1 cellular context compared by ENCODE assay signal in the genomic region with DNA sequence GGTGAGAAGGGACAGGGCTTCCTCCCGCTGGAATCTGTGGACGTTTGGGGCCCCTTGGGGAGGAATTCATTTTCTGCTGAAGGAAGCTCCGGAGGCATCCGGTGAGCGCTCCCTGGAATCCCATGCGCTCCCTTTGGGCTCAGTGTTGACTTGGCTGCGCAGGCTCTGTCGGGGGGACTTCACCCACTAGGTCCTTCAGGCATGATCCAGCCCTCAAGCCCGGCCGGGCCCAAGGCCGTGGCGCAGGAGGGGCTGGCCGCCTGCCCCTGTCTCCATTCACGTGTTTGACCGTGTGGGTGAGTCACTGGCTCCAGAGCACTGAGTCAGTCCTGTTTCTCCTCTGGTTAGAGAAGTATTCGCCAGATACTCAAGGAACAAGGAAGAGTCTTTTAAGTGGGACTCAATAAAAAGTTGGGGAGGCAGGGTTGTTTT.
TF ChIP-seq lines count a peak whose summit lies in the region.

No MANE protein-coding gene starts in this region.

TF ChIP-seq in HepG2, 621 proteins besides CTCF, POLR2A, EP300 and RAD21 (continued from another document and continues in another):
- TF ChIP-seq, protein P1, sequence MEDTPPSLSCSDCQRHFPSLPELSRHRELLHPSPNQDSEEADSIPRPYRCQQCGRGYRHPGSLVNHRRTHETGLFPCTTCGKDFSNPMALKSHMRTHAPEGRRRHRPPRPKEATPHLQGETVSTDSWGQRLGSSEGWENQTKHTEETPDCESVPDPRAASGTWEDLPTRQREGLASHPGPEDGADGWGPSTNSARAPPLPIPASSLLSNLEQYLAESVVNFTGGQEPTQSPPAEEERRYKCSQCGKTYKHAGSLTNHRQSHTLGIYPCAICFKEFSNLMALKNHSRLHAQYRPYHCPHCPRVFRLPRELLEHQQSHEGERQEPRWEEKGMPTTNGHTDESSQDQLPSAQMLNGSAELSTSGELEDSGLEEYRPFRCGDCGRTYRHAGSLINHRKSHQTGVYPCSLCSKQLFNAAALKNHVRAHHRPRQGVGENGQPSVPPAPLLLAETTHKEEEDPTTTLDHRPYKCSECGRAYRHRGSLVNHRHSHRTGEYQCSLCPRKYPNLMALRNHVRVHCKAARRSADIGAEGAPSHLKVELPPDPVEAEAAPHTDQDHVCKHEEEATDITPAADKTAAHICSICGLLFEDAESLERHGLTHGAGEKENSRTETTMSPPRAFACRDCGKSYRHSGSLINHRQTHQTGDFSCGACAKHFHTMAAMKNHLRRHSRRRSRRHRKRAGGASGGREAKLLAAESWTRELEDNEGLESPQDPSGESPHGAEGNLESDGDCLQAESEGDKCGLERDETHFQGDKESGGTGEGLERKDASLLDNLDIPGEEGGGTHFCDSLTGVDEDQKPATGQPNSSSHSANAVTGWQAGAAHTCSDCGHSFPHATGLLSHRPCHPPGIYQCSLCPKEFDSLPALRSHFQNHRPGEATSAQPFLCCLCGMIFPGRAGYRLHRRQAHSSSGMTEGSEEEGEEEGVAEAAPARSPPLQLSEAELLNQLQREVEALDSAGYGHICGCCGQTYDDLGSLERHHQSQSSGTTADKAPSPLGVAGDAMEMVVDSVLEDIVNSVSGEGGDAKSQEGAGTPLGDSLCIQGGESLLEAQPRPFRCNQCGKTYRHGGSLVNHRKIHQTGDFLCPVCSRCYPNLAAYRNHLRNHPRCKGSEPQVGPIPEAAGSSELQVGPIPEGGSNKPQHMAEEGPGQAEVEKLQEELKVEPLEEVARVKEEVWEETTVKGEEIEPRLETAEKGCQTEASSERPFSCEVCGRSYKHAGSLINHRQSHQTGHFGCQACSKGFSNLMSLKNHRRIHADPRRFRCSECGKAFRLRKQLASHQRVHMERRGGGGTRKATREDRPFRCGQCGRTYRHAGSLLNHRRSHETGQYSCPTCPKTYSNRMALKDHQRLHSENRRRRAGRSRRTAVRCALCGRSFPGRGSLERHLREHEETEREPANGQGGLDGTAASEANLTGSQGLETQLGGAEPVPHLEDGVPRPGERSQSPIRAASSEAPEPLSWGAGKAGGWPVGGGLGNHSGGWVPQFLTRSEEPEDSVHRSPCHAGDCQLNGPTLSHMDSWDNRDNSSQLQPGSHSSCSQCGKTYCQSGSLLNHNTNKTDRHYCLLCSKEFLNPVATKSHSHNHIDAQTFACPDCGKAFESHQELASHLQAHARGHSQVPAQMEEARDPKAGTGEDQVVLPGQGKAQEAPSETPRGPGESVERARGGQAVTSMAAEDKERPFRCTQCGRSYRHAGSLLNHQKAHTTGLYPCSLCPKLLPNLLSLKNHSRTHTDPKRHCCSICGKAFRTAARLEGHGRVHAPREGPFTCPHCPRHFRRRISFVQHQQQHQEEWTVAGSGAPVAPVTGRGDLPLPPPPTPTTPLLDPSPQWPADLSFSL (CRISPR knock-in tag; IDR thresholded peaks at IDR 0.05) = no peak
- TF ChIP-seq ZNF17 (CRISPR knock-in tag; IDR thresholded peaks at IDR 0.05) = no peak
- TF ChIP-seq MEIS2 (CRISPR knock-in tag; IDR thresholded peaks at IDR 0.05) = no peak
- TF ChIP-seq, protein P2, sequence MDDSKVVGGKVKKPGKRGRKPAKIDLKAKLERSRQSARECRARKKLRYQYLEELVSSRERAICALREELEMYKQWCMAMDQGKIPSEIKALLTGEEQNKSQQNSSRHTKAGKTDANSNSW (CRISPR knock-in tag; IDR thresholded peaks at IDR 0.05; ENCODE audit: borderline replicate concordance) = no peak
- TF ChIP-seq, protein P3, sequence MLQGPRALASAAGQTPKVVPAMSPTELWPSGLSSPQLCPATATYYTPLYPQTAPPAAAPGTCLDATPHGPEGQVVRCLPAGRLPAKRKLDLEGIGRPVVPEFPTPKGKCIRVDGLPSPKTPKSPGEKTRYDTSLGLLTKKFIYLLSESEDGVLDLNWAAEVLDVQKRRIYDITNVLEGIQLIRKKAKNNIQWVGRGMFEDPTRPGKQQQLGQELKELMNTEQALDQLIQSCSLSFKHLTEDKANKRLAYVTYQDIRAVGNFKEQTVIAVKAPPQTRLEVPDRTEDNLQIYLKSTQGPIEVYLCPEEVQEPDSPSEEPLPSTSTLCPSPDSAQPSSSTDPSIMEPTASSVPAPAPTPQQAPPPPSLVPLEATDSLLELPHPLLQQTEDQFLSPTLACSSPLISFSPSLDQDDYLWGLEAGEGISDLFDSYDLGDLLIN (CRISPR knock-in tag; IDR thresholded peaks at IDR 0.05; ENCODE audit: borderline replicate concordance) = no peak
- no peak; the same call in 1 of the 2 replicates for TF ChIP-seq RARA (CRISPR knock-in tag; IDR thresholded peaks at IDR 0.05)
- no peak for TF ChIP-seq PAF1 (CRISPR knock-in tag; IDR thresholded peaks at IDR 0.05)
- no peak for TF ChIP-seq KLF13 (CRISPR knock-in tag; IDR thresholded peaks at IDR 0.05)
- no peak for TF ChIP-seq FOXK2 (IDR thresholded peaks at IDR 0.05)
- peak; percentile 26; the same call in 1 of the 2 replicates for TF ChIP-seq ZNF792 (CRISPR knock-in tag; IDR thresholded peaks at IDR 0.05)
- TF ChIP-seq ELF3 (CRISPR knock-in tag; IDR thresholded peaks at IDR 0.05) = no peak
- TF ChIP-seq REXO4 (CRISPR knock-in tag; IDR thresholded peaks at IDR 0.05; ENCODE audit: borderline replicate concordance) = no peak
- TF ChIP-seq ZNF263 (CRISPR knock-in tag; IDR thresholded peaks at IDR 0.05) = peak; percentile 63
- no peak for TF ChIP-seq FOXP1 (IDR thresholded peaks at IDR 0.05)
- no peak for TF ChIP-seq FOXP1 (CRISPR knock-in tag; IDR thresholded peaks at IDR 0.05)
- no peak for TF ChIP-seq ZNF3 (CRISPR knock-in tag; IDR thresholded peaks at IDR 0.05)
- no peak for TF ChIP-seq NFATC3 (CRISPR knock-in tag; IDR thresholded peaks at IDR 0.05)
- no peak for TF ChIP-seq RAD51 (IDR thresholded peaks at IDR 0.05; ENCODE audit: borderline replicate concordance)
- TF ChIP-seq, protein P4, sequence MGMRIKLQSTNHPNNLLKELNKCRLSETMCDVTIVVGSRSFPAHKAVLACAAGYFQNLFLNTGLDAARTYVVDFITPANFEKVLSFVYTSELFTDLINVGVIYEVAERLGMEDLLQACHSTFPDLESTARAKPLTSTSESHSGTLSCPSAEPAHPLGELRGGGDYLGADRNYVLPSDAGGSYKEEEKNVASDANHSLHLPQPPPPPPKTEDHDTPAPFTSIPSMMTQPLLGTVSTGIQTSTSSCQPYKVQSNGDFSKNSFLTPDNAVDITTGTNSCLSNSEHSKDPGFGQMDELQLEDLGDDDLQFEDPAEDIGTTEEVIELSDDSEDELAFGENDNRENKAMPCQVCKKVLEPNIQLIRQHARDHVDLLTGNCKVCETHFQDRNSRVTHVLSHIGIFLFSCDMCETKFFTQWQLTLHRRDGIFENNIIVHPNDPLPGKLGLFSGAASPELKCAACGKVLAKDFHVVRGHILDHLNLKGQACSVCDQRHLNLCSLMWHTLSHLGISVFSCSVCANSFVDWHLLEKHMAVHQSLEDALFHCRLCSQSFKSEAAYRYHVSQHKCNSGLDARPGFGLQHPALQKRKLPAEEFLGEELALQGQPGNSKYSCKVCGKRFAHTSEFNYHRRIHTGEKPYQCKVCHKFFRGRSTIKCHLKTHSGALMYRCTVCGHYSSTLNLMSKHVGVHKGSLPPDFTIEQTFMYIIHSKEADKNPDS (CRISPR knock-in tag; IDR thresholded peaks at IDR 0.05) = no peak
- TF ChIP-seq, protein P5, sequence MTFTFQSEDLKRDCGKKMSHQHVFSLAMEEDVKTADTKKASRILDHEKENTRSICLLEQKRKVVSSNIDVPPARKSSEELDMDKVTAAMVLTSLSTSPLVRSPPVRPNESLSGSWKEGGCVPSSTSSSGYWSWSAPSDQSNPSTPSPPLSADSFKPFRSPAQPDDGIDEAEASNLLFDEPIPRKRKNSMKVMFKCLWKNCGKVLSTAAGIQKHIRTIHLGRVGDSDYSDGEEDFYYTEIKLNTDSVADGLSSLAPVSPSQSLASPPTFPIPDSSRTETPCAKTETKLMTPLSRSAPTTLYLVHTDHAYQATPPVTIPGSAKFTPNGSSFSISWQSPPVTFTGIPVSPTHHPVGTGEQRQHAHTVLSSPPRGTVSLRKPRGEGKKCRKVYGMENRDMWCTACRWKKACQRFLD (CRISPR knock-in tag; IDR thresholded peaks at IDR 0.05; ENCODE audit: borderline replicate concordance) = no peak
- TF ChIP-seq MYC (CRISPR knock-in tag; IDR thresholded peaks at IDR 0.05; ENCODE audit: borderline replicate concordance) = peak; percentile 60; the same call in 1 of the 2 replicates
- TF ChIP-seq RFX1 (IDR thresholded peaks at IDR 0.05) = no peak
- TF ChIP-seq, protein P6, sequence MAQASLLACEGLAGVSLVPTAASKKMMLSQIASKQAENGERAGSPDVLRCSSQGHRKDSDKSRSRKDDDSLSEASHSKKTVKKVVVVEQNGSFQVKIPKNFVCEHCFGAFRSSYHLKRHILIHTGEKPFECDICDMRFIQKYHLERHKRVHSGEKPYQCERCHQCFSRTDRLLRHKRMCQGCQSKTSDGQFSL (CRISPR knock-in tag; IDR thresholded peaks at IDR 0.05) = no peak
- TF ChIP-seq, protein P7, sequence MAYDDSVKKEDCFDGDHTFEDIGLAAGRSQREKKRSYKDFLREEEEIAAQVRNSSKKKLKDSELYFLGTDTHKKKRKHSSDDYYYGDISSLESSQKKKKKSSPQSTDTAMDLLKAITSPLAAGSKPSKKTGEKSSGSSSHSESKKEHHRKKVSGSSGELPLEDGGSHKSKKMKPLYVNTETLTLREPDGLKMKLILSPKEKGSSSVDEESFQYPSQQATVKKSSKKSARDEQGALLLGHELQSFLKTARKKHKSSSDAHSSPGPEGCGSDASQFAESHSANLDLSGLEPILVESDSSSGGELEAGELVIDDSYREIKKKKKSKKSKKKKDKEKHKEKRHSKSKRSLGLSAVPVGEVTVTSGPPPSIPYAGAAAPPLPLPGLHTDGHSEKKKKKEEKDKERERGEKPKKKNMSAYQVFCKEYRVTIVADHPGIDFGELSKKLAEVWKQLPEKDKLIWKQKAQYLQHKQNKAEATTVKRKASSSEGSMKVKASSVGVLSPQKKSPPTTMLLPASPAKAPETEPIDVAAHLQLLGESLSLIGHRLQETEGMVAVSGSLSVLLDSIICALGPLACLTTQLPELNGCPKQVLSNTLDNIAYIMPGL (CRISPR knock-in tag; IDR thresholded peaks at IDR 0.05; ENCODE audit: borderline replicate concordance in 1 of 2, low read depth in 1 of 2) = peak in 1 of 2 experiments; percentile 17; a peak in 1 of 4 replicates
- TF ChIP-seq NFYC (CRISPR knock-in tag; IDR thresholded peaks at IDR 0.05) = no peak
- TF ChIP-seq KMT2B (CRISPR knock-in tag; IDR thresholded peaks at IDR 0.05) = no peak
- peak; percentile 37; the same call in 1 of the 2 replicates for TF ChIP-seq ZNF644 (CRISPR knock-in tag; IDR thresholded peaks at IDR 0.05; ENCODE audit: low read depth)
- TF ChIP-seq, protein P8, sequence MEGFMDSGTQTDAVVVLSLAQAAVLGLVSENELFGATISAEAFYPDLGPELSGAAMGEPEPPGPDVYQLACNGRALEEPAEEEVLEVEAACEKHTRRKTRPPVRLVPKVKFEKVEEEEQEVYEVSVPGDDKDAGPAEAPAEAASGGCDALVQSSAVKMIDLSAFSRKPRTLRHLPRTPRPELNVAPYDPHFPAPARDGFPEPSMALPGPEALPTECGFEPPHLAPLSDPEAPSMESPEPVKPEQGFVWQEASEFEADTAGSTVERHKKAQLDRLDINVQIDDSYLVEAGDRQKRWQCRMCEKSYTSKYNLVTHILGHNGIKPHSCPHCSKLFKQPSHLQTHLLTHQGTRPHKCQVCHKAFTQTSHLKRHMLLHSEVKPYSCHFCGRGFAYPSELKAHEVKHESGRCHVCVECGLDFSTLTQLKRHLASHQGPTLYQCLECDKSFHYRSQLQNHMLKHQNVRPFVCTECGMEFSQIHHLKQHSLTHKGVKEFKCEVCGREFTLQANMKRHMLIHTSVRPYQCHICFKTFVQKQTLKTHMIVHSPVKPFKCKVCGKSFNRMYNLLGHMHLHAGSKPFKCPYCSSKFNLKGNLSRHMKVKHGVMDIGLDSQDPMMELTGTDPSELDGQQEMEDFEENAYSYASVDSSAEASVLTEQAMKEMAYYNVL (CRISPR knock-in tag; IDR thresholded peaks at IDR 0.05; ENCODE audit: borderline replicate concordance) = no peak
- TF ChIP-seq, protein P9, sequence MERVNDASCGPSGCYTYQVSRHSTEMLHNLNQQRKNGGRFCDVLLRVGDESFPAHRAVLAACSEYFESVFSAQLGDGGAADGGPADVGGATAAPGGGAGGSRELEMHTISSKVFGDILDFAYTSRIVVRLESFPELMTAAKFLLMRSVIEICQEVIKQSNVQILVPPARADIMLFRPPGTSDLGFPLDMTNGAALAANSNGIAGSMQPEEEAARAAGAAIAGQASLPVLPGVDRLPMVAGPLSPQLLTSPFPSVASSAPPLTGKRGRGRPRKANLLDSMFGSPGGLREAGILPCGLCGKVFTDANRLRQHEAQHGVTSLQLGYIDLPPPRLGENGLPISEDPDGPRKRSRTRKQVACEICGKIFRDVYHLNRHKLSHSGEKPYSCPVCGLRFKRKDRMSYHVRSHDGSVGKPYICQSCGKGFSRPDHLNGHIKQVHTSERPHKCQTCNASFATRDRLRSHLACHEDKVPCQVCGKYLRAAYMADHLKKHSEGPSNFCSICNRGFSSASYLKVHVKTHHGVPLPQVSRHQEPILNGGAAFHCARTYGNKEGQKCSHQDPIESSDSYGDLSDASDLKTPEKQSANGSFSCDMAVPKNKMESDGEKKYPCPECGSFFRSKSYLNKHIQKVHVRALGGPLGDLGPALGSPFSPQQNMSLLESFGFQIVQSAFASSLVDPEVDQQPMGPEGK (CRISPR knock-in tag; IDR thresholded peaks at IDR 0.05) = peak; percentile 67
- TF ChIP-seq THAP11 (CRISPR knock-in tag; IDR thresholded peaks at IDR 0.05) = peak; percentile 32; the same call in 1 of the 2 replicates
- TF ChIP-seq MAFF (IDR thresholded peaks at IDR 0.05; ENCODE audit: low read depth, low read length) = no peak
- TF ChIP-seq GFI1 (CRISPR knock-in tag; IDR thresholded peaks at IDR 0.05; ENCODE audit: borderline replicate concordance) = no peak
- no peak for TF ChIP-seq ZNF496 (CRISPR knock-in tag; IDR thresholded peaks at IDR 0.05; ENCODE audit: insufficient replicate concordance)
- TF ChIP-seq, protein P10, sequence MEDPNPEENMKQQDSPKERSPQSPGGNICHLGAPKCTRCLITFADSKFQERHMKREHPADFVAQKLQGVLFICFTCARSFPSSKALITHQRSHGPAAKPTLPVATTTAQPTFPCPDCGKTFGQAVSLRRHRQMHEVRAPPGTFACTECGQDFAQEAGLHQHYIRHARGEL (CRISPR knock-in tag; IDR thresholded peaks at IDR 0.05) = no peak
- TF ChIP-seq KLF6 (CRISPR knock-in tag; IDR thresholded peaks at IDR 0.05) = 0 out of 2 replicates have a peak, but pooled peaks have one; percentile 59
- no peak for TF ChIP-seq ZFP1 (CRISPR knock-in tag; IDR thresholded peaks at IDR 0.05)
- no peak for TF ChIP-seq NAIF1 (CRISPR knock-in tag; IDR thresholded peaks at IDR 0.05; ENCODE audit: borderline replicate concordance)
- TF ChIP-seq ZNF20 (CRISPR knock-in tag; IDR thresholded peaks at IDR 0.05) = no peak
- TF ChIP-seq, protein P11, sequence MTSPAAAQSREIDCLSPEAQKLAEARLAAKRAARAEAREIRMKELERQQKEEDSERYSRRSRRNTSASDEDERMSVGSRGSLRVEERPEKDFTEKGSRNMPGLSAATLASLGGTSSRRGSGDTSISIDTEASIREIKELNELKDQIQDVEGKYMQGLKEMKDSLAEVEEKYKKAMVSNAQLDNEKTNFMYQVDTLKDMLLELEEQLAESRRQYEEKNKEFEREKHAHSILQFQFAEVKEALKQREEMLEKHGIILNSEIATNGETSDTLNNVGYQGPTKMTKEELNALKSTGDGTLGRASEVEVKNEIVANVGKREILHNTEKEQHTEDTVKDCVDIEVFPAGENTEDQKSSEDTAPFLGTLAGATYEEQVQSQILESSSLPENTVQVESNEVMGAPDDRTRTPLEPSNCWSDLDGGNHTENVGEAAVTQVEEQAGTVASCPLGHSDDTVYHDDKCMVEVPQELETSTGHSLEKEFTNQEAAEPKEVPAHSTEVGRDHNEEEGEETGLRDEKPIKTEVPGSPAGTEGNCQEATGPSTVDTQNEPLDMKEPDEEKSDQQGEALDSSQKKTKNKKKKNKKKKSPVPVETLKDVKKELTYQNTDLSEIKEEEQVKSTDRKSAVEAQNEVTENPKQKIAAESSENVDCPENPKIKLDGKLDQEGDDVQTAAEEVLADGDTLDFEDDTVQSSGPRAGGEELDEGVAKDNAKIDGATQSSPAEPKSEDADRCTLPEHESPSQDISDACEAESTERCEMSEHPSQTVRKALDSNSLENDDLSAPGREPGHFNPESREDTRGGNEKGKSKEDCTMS (CRISPR knock-in tag; conservative IDR thresholded peaks at IDR 0.05) = no peak
